ENCODE assay signal across 25 cellular contexts in genomic region chr12:15603461-15604085, GRCh38.
DNase-seq lines count a peak whose midpoint lies in the region; ATAC-seq lines count a peak whose summit lies in the region.
"Had no signal": no experiment of that assay in that cellular context is flagged by ENCODE, and none has a peak within 500 bp of the region (broad histone marks: within the 10 kb centered on the region; RNA-seq: fewer than 3 reads in every experiment).

No MANE protein-coding gene starts in this region.

- DNase-seq in NCI-H1417 (lab: John Stamatoyannopoulos, UW): peak; percentile 31 to 77 (median 57)
- no peak for DNase-seq in NCI-H1417 treated with DMSO at 0.1 percent for 48 hours (lab: John Stamatoyannopoulos, UW)
- peak; percentile 17 for DNase-seq in NCI-H2107 (lab: John Stamatoyannopoulos, UW)
- peak; percentile 43 for DNase-seq in OCI-M1 (lab: John Stamatoyannopoulos, UW)
- no peak for DNase-seq in activated naive CD4-positive, alpha-beta T cell treated with anti-CD3 and anti-CD28 coated beads, Interleukin-2, amount 10 ng/mL, durations not matched to agents 7 days and 5 days
- DNase-seq in NOMO-1 (lab: John Stamatoyannopoulos, UW; ENCODE audit: unreplicated experiment in 2 of 2): no peak
- DNase-seq: 8988T; activated CD4-positive, alpha-beta T cell treated with anti-CD3 and anti-CD28 coated beads for 1 hour; activated CD8-positive, alpha-beta memory T cell treated with anti-CD3 and anti-CD28 coated beads for 24 hours; activated naive CD4-positive, alpha-beta T cell treated with anti-CD3 and anti-CD28 coated beads, Interleukin-2, amount 50 U/mL, for 16 hours; activated T-cell treated with anti-CD3 and anti-CD28 coated beads, Interleukin-2, amount 50 U/mL, for 4 hours; aorta; BE2C; COR-L47; gastrocnemius medialis; KBM-7; naive B cell; NCI-H2171; T1000 had no signal

- no peak overlapping the region for H3K4me3 Mint-ChIP-seq in activated naive CD4-positive, alpha-beta T cell treated with anti-CD3 and anti-CD28 coated beads, Interleukin-2, amount 10 ng/mL, durations not matched to agents 7 days and 5 days
- H3K4me3 Mint-ChIP-seq: activated T-cell treated with anti-CD3 and anti-CD28 coated beads, Interleukin-2, amount 50 U/mL, for 4 hours; central memory CD8-positive, alpha-beta T cell; naive B cell had no signal

- no peaks in the 10 kb centered on the region for H3K9me3 Mint-ChIP-seq in activated naive CD4-positive, alpha-beta T cell treated with anti-CD3 and anti-CD28 coated beads, Interleukin-2, amount 10 ng/mL, durations not matched to agents 7 days and 5 days
- H3K9me3 Mint-ChIP-seq: activated T-cell treated with anti-CD3 and anti-CD28 coated beads, Interleukin-2, amount 50 U/mL, for 4 hours; central memory CD8-positive, alpha-beta T cell; naive B cell had no signal

- H3K4me1 Mint-ChIP-seq in activated naive CD4-positive, alpha-beta T cell treated with anti-CD3 and anti-CD28 coated beads, Interleukin-2, amount 10 ng/mL, durations not matched to agents 7 days and 5 days: no peaks in the 10 kb centered on the region
- H3K4me1 Mint-ChIP-seq: central memory CD8-positive, alpha-beta T cell; naive B cell had no signal

- peak overlapping the region; percentile 48 for H3K27ac ChIP-seq in mesodermal cell (ENCODE audit: low read depth, low read length, severe bottlenecking)
- H3K27ac ChIP-seq: gastrocnemius medialis, right atrium auricular region, suprapubic skin had no signal

- WGBS in mesodermal cell (ENCODE audit: insufficient coverage in 2 of 2), 2 experiments: 100% methylated on average over 2 of the region's 4 CpGs; no CpG with 5 or more reads in 1 of the 2 experiments

- peaks cover 11% of the 10 kb centered on the region for H3K27me3 Mint-ChIP-seq in activated naive CD4-positive, alpha-beta T cell treated with anti-CD3 and anti-CD28 coated beads, Interleukin-2, amount 10 ng/mL, durations not matched to agents 7 days and 5 days

- no peaks in the 10 kb centered on the region for H3K9me3 ChIP-seq in mesodermal cell (ENCODE audit: control insufficient read depth, low read length)
- H3K9me3 ChIP-seq: BE2C, gastrocnemius medialis, right atrium auricular region, suprapubic skin had no signal

- no peaks in the 10 kb centered on the region for H3K4me1 ChIP-seq in mesodermal cell (ENCODE audit: control insufficient read depth, insufficient read depth, low read length, poor library complexity, severe bottlenecking)
- H3K4me1 ChIP-seq: suprapubic skin had no signal

- H3K4me3 ChIP-seq in mesodermal cell (ENCODE audit: extremely low read depth, insufficient read depth, low read length, poor library complexity, severe bottlenecking): no peak overlapping the region
- H3K4me3 ChIP-seq: gastrocnemius medialis, right atrium auricular region, suprapubic skin had no signal

- no peak for ATAC-seq in HG03108 (IDR thresholded peaks at IDR 0.05; ENCODE audit: unreplicated experiment)
- ATAC-seq: activated T-cell treated with anti-CD3 and anti-CD28 coated beads, Interleukin-2, amount 50 U/mL, for 4 hours; gastrocnemius medialis; SK-N-SH treated with all-trans-retinoic acid at 6 μM for 48 hours had no signal

- CTCF ChIA-PET in activated naive CD4-positive, alpha-beta T cell treated with anti-CD3 and anti-CD28 coated beads, Interleukin-2, amount 10 ng/mL, durations not matched to agents 7 days and 5 days (lab: Charles Lee): no interaction called here

- no peaks in the 10 kb centered on the region for H3K36me3 Mint-ChIP-seq in activated naive CD4-positive, alpha-beta T cell treated with anti-CD3 and anti-CD28 coated beads, Interleukin-2, amount 10 ng/mL, durations not matched to agents 7 days and 5 days
- H3K36me3 Mint-ChIP-seq: naive B cell had no signal

- H3K36me3 ChIP-seq in mesodermal cell (ENCODE audit: control insufficient read depth, insufficient read depth, low read length): no peaks in the 10 kb centered on the region
- H3K36me3 ChIP-seq: BE2C, gastrocnemius medialis, right atrium auricular region, suprapubic skin had no signal

- no peak overlapping the region for H3K27ac Mint-ChIP-seq in activated naive CD4-positive, alpha-beta T cell treated with anti-CD3 and anti-CD28 coated beads, Interleukin-2, amount 10 ng/mL, durations not matched to agents 7 days and 5 days
- H3K27ac Mint-ChIP-seq: naive B cell had no signal

Comparison
In these comparisons a context has a peak if more than half of its experiments do, and no peak if none do; other contexts are left out.
1. DNase-seq: peak in NCI-H1417 (3 of 3), NCI-H2107 (single experiment) and OCI-M1 (single experiment); none in NCI-H1417 treated with DMSO at 0.1 percent for 48 hours (single experiment), activated naive CD4-positive, alpha-beta T cell treated with anti-CD3 and anti-CD28 coated beads, Interleukin-2, amount 10 ng/mL, durations not matched to agents 7 days and 5 days (single experiment) and NOMO-1 (0 of 2).